Comparison of ENCODE assay signal across 8 cellular contexts in the genomic region with DNA sequence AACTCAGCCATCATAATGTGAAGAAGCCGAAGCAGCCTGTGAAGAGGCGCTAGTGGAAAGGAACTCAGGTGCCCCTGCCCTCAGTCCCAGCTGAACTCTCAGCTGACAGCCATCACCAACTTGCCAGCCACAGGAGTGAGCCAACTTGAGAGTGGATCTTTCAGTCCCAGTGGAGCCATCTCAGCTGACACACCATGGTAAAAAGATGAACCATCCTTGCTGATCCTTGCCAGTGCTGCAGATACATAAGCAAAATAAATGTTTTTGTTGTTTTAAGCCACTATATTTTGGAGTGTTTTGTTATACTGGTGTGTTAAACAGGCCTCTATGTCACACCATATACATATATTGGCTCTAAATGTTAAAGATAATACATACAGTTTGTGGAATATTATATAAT.
"Had no signal": no experiment of that assay in that cellular context is flagged by ENCODE, and none has a peak within 500 bp of the region (broad histone marks: within the 10 kb centered on the region; RNA-seq: fewer than 3 reads in every experiment).

No MANE protein-coding gene starts in this region.

- ATAC-seq: K562 had no signal

- FAIRE-seq: HTR-8/SVneo, K562 had no signal

- DNase-seq: IMR-90, KBM-7, KG1 had no signal

- H3K4me3 ChIP-seq: K562 had no signal

- H3K4me2 ChIP-seq: KMS-11 had no signal

- H3K9ac ChIP-seq: KMS-11 had no signal

- H3K4me3 Mint-ChIP-seq: IgD-negative memory B cell had no signal

- H3K27ac ChIP-seq: HL-60, KMS-11 had no signal

- H3K27ac Mint-ChIP-seq: IgD-negative memory B cell had no signal
